ENCODE assay signal across 1 cellular context in the genomic region with DNA sequence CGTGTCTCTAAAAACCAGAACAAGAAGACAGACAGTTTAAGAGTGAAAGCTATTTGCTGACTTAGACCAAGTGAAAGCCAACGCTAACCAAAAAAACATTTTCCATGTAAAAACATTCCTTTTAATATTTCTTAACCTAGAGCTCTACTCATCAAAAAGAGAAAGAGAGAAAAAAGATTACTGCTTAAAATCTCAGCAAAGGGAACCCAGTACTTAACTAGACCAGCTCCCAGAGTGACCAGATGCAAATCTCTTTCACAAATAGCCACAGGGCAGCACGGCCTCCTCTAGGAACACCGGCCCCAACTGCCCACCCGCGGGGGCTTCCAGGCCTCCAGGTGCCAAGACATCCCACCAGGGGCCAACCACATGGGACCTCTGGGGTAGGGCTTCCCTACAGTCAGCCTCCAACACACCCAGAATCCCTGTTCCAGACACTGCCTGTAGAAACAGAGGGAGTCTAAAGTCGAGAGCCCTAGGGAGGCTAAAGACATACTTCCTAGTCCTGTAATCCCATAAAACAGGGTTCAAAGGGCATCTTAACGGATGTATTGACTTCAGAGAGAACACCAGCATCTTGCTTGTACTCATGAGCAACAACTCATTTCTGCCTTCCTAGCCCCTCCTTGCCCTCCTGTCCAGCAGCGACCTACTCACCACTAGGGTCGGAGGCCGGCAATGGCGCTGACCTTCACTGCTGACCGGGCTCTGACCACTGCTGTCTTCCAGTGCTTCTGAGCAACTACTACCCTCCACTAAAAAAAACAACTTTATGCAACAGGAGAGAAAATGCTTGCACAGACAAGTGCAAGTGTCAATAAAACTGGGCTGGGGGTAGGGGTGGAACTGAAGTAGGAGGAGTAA.
TF ChIP-seq lines count a peak whose summit lies in the region.

No MANE protein-coding gene starts in this region.

TF ChIP-seq in HepG2, 621 proteins besides CTCF, POLR2A, EP300 and RAD21 (continued from another document and continues in another):
- TF ChIP-seq, protein P1, sequence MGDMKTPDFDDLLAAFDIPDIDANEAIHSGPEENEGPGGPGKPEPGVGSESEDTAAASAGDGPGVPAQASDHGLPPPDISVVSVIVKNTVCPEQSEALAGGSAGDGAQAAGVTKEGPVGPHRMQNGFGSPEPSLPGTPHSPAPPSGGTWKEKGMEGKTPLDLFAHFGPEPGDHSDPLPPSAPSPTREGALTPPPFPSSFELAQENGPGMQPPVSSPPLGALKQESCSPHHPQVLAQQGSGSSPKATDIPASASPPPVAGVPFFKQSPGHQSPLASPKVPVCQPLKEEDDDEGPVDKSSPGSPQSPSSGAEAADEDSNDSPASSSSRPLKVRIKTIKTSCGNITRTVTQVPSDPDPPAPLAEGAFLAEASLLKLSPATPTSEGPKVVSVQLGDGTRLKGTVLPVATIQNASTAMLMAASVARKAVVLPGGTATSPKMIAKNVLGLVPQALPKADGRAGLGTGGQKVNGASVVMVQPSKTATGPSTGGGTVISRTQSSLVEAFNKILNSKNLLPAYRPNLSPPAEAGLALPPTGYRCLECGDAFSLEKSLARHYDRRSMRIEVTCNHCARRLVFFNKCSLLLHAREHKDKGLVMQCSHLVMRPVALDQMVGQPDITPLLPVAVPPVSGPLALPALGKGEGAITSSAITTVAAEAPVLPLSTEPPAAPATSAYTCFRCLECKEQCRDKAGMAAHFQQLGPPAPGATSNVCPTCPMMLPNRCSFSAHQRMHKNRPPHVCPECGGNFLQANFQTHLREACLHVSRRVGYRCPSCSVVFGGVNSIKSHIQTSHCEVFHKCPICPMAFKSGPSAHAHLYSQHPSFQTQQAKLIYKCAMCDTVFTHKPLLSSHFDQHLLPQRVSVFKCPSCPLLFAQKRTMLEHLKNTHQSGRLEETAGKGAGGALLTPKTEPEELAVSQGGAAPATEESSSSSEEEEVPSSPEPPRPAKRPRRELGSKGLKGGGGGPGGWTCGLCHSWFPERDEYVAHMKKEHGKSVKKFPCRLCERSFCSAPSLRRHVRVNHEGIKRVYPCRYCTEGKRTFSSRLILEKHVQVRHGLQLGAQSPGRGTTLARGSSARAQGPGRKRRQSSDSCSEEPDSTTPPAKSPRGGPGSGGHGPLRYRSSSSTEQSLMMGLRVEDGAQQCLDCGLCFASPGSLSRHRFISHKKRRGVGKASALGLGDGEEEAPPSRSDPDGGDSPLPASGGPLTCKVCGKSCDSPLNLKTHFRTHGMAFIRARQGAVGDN (CRISPR knock-in tag; IDR thresholded peaks at IDR 0.05): peak; percentile 75
- TF ChIP-seq SMYD3 (CRISPR knock-in tag; IDR thresholded peaks at IDR 0.05): no peak
- no peak for TF ChIP-seq ZNF30 (CRISPR knock-in tag; IDR thresholded peaks at IDR 0.05)
- TF ChIP-seq ZNF124 (CRISPR knock-in tag; IDR thresholded peaks at IDR 0.05): no peak
- TF ChIP-seq, protein P2, sequence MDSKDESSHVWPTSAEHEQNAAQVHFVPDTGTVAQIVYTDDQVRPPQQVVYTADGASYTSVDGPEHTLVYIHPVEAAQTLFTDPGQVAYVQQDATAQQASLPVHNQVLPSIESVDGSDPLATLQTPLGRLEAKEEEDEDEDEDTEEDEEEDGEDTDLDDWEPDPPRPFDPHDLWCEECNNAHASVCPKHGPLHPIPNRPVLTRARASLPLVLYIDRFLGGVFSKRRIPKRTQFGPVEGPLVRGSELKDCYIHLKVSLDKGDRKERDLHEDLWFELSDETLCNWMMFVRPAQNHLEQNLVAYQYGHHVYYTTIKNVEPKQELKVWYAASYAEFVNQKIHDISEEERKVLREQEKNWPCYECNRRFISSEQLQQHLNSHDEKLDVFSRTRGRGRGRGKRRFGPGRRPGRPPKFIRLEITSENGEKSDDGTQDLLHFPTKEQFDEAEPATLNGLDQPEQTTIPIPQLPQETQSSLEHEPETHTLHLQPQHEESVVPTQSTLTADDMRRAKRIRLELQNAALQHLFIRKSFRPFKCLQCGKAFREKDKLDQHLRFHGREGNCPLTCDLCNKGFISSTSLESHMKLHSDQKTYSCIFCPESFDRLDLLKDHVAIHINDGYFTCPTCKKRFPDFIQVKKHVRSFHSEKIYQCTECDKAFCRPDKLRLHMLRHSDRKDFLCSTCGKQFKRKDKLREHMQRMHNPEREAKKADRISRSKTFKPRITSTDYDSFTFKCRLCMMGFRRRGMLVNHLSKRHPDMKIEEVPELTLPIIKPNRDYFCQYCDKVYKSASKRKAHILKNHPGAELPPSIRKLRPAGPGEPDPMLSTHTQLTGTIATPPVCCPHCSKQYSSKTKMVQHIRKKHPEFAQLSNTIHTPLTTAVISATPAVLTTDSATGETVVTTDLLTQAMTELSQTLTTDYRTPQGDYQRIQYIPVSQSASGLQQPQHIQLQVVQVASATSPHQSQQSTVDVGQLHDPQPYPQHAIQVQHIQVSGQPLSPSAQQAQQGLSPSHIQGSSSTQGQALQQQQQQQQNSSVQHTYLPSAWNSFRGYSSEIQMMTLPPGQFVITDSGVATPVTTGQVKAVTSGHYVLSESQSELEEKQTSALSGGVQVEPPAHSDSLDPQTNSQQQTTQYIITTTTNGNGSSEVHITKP (CRISPR knock-in tag; IDR thresholded peaks at IDR 0.05; ENCODE audit: low read depth): no peak; the same call in 1 of the 2 replicates
- no peak for TF ChIP-seq ZNF510 (CRISPR knock-in tag; IDR thresholded peaks at IDR 0.05; ENCODE audit: low read depth)
- no peak for TF ChIP-seq ZNF572 (CRISPR knock-in tag; IDR thresholded peaks at IDR 0.05)
- TF ChIP-seq, protein P3, sequence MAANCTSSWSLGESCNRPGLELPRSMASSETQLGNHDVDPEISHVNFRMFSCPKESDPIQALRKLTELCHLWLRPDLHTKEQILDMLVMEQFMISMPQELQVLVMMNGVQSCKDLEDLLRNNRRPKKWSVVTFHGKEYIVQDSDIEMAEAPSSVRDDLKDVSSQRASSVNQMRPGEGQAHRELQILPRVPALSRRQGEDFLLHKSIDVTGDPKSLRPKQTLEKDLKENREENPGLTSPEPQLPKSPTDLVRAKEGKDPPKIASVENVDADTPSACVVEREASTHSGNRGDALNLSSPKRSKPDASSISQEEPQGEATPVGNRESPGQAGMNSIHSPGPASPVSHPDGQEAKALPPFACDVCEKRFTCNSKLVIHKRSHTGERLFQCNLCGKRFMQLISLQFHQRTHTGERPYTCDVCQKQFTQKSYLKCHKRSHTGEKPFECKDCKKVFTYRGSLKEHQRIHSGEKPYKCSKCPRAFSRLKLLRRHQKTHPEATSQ (CRISPR knock-in tag; IDR thresholded peaks at IDR 0.05; ENCODE audit: borderline replicate concordance): no peak
- no peak for TF ChIP-seq KLF11 (CRISPR knock-in tag; IDR thresholded peaks at IDR 0.05)
- TF ChIP-seq ZNF274 (CRISPR knock-in tag; IDR thresholded peaks at IDR 0.05): no peak
- no peak for TF ChIP-seq SMAD3 (CRISPR knock-in tag; IDR thresholded peaks at IDR 0.05)
- TF ChIP-seq NR2F2 (IDR thresholded peaks at IDR 0.05; ENCODE audit: borderline replicate concordance, low read depth): no peak
- TF ChIP-seq, protein P4, sequence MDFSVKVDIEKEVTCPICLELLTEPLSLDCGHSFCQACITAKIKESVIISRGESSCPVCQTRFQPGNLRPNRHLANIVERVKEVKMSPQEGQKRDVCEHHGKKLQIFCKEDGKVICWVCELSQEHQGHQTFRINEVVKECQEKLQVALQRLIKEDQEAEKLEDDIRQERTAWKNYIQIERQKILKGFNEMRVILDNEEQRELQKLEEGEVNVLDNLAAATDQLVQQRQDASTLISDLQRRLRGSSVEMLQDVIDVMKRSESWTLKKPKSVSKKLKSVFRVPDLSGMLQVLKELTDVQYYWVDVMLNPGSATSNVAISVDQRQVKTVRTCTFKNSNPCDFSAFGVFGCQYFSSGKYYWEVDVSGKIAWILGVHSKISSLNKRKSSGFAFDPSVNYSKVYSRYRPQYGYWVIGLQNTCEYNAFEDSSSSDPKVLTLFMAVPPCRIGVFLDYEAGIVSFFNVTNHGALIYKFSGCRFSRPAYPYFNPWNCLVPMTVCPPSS (IDR thresholded peaks at IDR 0.05): no peak
- TF ChIP-seq, protein P5, sequence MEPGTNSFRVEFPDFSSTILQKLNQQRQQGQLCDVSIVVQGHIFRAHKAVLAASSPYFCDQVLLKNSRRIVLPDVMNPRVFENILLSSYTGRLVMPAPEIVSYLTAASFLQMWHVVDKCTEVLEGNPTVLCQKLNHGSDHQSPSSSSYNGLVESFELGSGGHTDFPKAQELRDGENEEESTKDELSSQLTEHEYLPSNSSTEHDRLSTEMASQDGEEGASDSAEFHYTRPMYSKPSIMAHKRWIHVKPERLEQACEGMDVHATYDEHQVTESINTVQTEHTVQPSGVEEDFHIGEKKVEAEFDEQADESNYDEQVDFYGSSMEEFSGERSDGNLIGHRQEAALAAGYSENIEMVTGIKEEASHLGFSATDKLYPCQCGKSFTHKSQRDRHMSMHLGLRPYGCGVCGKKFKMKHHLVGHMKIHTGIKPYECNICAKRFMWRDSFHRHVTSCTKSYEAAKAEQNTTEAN (CRISPR knock-in tag; conservative IDR thresholded peaks at IDR 0.05): peak; percentile 98
- TF ChIP-seq MTA3 (CRISPR knock-in tag; IDR thresholded peaks at IDR 0.05): no peak
- TF ChIP-seq ZNF713 (CRISPR knock-in tag; IDR thresholded peaks at IDR 0.05): no peak
- TF ChIP-seq YY1 (IDR thresholded peaks at IDR 0.05; ENCODE audit: insufficient read depth, insufficient replicate concordance, low read depth, low read length): no peak
- no peak for TF ChIP-seq ZNF292 (CRISPR knock-in tag; IDR thresholded peaks at IDR 0.05; ENCODE audit: borderline replicate concordance, low read depth)
- TF ChIP-seq ZBTB1 (CRISPR knock-in tag; IDR thresholded peaks at IDR 0.05; ENCODE audit: borderline replicate concordance): no peak
- TF ChIP-seq, protein P6, sequence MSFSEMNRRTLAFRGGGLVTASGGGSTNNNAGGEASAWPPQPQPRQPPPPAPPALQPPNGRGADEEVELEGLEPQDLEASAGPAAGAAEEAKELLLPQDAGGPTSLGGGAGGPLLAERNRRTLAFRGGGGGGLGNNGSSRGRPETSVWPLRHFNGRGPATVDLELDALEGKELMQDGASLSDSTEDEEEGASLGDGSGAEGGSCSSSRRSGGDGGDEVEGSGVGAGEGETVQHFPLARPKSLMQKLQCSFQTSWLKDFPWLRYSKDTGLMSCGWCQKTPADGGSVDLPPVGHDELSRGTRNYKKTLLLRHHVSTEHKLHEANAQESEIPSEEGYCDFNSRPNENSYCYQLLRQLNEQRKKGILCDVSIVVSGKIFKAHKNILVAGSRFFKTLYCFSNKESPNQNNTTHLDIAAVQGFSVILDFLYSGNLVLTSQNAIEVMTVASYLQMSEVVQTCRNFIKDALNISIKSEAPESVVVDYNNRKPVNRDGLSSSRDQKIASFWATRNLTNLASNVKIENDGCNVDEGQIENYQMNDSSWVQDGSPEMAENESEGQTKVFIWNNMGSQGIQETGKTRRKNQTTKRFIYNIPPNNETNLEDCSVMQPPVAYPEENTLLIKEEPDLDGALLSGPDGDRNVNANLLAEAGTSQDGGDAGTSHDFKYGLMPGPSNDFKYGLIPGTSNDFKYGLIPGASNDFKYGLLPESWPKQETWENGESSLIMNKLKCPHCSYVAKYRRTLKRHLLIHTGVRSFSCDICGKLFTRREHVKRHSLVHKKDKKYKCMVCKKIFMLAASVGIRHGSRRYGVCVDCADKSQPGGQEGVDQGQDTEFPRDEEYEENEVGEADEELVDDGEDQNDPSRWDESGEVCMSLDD (CRISPR knock-in tag; IDR thresholded peaks at IDR 0.05; ENCODE audit: borderline replicate concordance): no peak
- TF ChIP-seq, protein P7, sequence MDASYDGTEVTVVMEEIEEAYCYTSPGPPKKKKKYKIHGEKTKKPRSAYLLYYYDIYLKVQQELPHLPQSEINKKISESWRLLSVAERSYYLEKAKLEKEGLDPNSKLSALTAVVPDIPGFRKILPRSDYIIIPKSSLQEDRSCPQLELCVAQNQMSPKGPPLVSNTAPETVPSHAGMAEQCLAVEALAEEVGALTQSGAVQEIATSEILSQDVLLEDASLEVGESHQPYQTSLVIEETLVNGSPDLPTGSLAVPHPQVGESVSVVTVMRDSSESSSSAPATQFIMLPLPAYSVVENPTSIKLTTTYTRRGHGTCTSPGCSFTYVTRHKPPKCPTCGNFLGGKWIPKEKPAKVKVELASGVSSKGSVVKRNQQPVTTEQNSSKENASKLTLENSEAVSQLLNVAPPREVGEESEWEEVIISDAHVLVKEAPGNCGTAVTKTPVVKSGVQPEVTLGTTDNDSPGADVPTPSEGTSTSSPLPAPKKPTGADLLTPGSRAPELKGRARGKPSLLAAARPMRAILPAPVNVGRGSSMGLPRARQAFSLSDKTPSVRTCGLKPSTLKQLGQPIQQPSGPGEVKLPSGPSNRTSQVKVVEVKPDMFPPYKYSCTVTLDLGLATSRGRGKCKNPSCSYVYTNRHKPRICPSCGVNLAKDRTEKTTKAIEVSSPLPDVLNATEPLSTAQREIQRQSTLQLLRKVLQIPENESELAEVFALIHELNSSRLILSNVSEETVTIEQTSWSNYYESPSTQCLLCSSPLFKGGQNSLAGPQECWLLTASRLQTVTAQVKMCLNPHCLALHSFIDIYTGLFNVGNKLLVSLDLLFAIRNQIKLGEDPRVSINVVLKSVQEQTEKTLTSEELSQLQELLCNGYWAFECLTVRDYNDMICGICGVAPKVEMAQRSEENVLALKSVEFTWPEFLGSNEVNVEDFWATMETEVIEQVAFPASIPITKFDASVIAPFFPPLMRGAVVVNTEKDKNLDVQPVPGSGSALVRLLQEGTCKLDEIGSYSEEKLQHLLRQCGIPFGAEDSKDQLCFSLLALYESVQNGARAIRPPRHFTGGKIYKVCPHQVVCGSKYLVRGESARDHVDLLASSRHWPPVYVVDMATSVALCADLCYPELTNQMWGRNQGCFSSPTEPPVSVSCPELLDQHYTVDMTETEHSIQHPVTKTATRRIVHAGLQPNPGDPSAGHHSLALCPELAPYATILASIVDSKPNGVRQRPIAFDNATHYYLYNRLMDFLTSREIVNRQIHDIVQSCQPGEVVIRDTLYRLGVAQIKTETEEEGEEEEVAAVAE (CRISPR knock-in tag; IDR thresholded peaks at IDR 0.05; ENCODE audit: borderline replicate concordance): no peak
- TF ChIP-seq, protein P8, sequence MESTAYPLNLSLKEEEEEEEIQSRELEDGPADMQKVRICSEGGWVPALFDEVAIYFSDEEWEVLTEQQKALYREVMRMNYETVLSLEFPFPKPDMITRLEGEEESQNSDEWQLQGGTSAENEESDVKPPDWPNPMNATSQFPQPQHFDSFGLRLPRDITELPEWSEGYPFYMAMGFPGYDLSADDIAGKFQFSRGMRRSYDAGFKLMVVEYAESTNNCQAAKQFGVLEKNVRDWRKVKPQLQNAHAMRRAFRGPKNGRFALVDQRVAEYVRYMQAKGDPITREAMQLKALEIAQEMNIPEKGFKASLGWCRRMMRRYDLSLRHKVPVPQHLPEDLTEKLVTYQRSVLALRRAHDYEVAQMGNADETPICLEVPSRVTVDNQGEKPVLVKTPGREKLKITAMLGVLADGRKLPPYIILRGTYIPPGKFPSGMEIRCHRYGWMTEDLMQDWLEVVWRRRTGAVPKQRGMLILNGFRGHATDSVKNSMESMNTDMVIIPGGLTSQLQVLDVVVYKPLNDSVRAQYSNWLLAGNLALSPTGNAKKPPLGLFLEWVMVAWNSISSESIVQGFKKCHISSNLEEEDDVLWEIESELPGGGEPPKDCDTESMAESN (CRISPR knock-in tag; conservative IDR thresholded peaks at IDR 0.05): no peak
- no peak for TF ChIP-seq CBFB (CRISPR knock-in tag; IDR thresholded peaks at IDR 0.05)
- TF ChIP-seq, protein P9, sequence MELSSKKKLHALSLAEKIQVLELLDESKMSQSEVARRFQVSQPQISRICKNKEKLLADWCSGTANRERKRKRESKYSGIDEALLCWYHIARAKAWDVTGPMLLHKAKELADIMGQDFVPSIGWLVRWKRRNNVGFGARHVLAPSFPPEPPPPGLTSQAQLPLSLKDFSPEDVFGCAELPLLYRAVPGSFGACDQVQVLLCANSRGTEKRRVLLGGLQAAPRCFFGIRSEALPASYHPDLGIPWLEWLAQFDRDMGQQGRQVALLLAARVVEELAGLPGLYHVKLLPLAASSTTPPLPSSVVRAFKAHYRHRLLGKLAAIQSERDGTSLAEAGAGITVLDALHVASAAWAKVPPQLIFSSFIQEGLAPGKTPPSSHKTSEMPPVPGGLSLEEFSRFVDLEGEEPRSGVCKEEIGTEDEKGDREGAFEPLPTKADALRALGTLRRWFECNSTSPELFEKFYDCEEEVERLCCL (CRISPR knock-in tag; IDR thresholded peaks at IDR 0.05; ENCODE audit: borderline replicate concordance): no peak
- no peak for TF ChIP-seq MEIS2 (CRISPR knock-in tag; IDR thresholded peaks at IDR 0.05)
